Comparison of ENCODE assay signal across 12 cellular contexts in the genomic region with DNA sequence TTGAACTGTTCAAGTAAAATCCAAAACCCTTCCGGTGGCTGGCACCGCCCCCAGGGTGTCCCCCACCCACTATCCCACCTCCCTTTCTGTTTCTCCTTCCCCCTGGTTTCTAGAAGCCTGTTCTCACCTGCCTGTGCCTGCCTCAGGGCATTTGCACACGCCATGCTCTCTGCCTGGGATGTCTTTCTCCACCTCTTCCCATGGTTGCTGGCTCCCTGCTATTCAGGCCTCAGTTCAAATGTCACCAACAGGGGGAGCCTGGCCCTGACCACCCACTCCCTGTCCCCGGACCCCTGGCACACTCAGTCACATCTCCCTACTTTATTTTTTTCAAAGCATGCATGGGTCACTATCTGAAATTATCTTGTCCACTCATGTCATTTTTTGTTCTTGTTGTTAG. TPM values are rescaled to one million over a fixed set of nuclear protein-coding genes. Genes with fewer than 3 reads are reported as not detected.
DNase-seq lines count a peak whose midpoint lies in the region; ATAC-seq and TF ChIP-seq lines count a peak whose summit lies in the region.
"Had no signal": no experiment of that assay in that cellular context is flagged by ENCODE, and none has a peak within 500 bp of the region (broad histone marks: within the 10 kb centered on the region; RNA-seq: fewer than 3 reads in every experiment).

No MANE protein-coding gene starts in this region.

- intact Hi-C loops in natural killer cell (cut with micrococcal nuclease), result no loop called here
- intact Hi-C loops in upper lobe of right lung (cut with DNase I), result no loop called here

- H3K27me3 ChIP-seq in OCI-LY3 (ENCODE audit: low read depth, low read length), result no peaks in the 10 kb centered on the region
- H3K27me3 ChIP-seq in upper lobe of right lung, result no peaks in the 10 kb centered on the region
- H3K27me3 ChIP-seq: upper lobe of left lung had no signal

- H3K4me1 ChIP-seq in OCI-LY3 (ENCODE audit: low read length) (peaks cover 11% of the 10 kb centered on the region), upper lobe of right lung (no peaks in the 10 kb centered on the region)
- H3K4me1 ChIP-seq: psoas muscle, upper lobe of left lung had no signal

- H3K27me3 Mint-ChIP-seq in natural killer cell (ENCODE audit: low read depth in 2 of 2), result no peaks in the 10 kb centered on the region
- no peaks in the 10 kb centered on the region for H3K27me3 Mint-ChIP-seq in natural killer cell treated with Interleukin-12 subunit alpha and Interleukin-12 subunit beta and Interleukin-15 and Interleukin-18, amount 100 ng/mL, for 72 hours

- TF ChIP-seq CTCF in natural killer cell (IDR thresholded peaks at IDR 0.05), result no peak
- TF ChIP-seq CTCF in OCI-LY3 (IDR thresholded peaks at IDR 0.05; ENCODE audit: low read depth, low read length), result peak; percentile 59
- peak; percentile 39 for TF ChIP-seq CTCF in epithelial cell of proximal tubule (conservative IDR thresholded peaks at IDR 0.05; ENCODE audit: low read depth, low read length)
- peak; percentile 18 for TF ChIP-seq CTCF in upper lobe of right lung (IDR thresholded peaks at IDR 0.05)

- no peak overlapping the region for H3K4me3 Mint-ChIP-seq in natural killer cell
- H3K4me3 Mint-ChIP-seq in natural killer cell treated with Interleukin-12 subunit alpha and Interleukin-12 subunit beta and Interleukin-15 and Interleukin-18, amount 100 ng/mL, for 72 hours, result no peak overlapping the region
- H3K4me3 Mint-ChIP-seq: brain had no signal

- no peaks in the 10 kb centered on the region for H3K9me3 Mint-ChIP-seq in natural killer cell
- no peaks in the 10 kb centered on the region for H3K9me3 Mint-ChIP-seq in natural killer cell treated with Interleukin-12 subunit alpha and Interleukin-12 subunit beta and Interleukin-15 and Interleukin-18, amount 100 ng/mL, for 72 hours
- H3K9me3 Mint-ChIP-seq: brain had no signal

- no peaks in the 10 kb centered on the region for H3K36me3 Mint-ChIP-seq in natural killer cell
- H3K36me3 Mint-ChIP-seq in natural killer cell treated with Interleukin-12 subunit alpha and Interleukin-12 subunit beta and Interleukin-15 and Interleukin-18, amount 100 ng/mL, for 72 hours, result no peaks in the 10 kb centered on the region
- H3K36me3 Mint-ChIP-seq: brain had no signal

- H3K4me1 Mint-ChIP-seq in natural killer cell, result peaks cover 16 to 27% of the 10 kb centered on the region in 2 donors
- H3K4me1 Mint-ChIP-seq in natural killer cell treated with Interleukin-12 subunit alpha and Interleukin-12 subunit beta and Interleukin-15 and Interleukin-18, amount 100 ng/mL, for 72 hours (ENCODE audit: low read depth in 2 of 2), result peaks cover 14 to 21% of the 10 kb centered on the region in 2 donors
- H3K4me1 Mint-ChIP-seq: brain had no signal

- no peak overlapping the region for H3K4me2 ChIP-seq in OCI-LY3 (ENCODE audit: low read length)

- H3K27ac ChIP-seq in OCI-LY3 (ENCODE audit: low read length) (no peak overlapping the region), upper lobe of right lung (no peak overlapping the region)
- H3K27ac ChIP-seq: psoas muscle, upper lobe of left lung had no signal

- H3K9ac ChIP-seq in OCI-LY3 (ENCODE audit: low read length), result no peak overlapping the region

- no peak for DNase-seq in natural killer cell
- no peak for DNase-seq in natural killer cell treated with Interleukin-12 subunit alpha and Interleukin-12 subunit beta and Interleukin-15 and Interleukin-18, amount 100 ng/mL, for 72 hours (ENCODE audit: low spot score)
- DNase-seq in epithelial cell of proximal tubule (ENCODE audit: low read depth), result no peak
- DNase-seq in upper lobe of right lung, result no peak
- no peak for DNase-seq in stimulated activated naive CD4-positive, alpha-beta T cell treated with Interleukin-2 at 50 U/mL for 16 hours (lab: John Stamatoyannopoulos, UW)
- DNase-seq: left cardiac atrium, psoas muscle, upper lobe of left lung had no signal

- no peaks in the 10 kb centered on the region for H3K9me3 ChIP-seq in OCI-LY3 (ENCODE audit: insufficient read depth, low read length)
- no peaks in the 10 kb centered on the region for H3K9me3 ChIP-seq in upper lobe of right lung
- H3K9me3 ChIP-seq: psoas muscle, upper lobe of left lung had no signal

- no peaks in the 10 kb centered on the region for H3K36me3 ChIP-seq in OCI-LY3 (replicated peaks; ENCODE audit: low read depth, low read length)
- H3K36me3 ChIP-seq in upper lobe of right lung, result no peaks in the 10 kb centered on the region
- H3K36me3 ChIP-seq: upper lobe of left lung had no signal

- H2AFZ ChIP-seq in OCI-LY3 (ENCODE audit: low read depth, low read length), result no peak overlapping the region

- H3K4me3 ChIP-seq in OCI-LY3 (ENCODE audit: low read length) (no peak overlapping the region), epithelial cell of proximal tubule (ENCODE audit: low read depth, low read length) (no peak overlapping the region), upper lobe of right lung (no peak overlapping the region)
- H3K4me3 ChIP-seq: psoas muscle, upper lobe of left lung had no signal

- H3K79me2 ChIP-seq in OCI-LY3 (ENCODE audit: low read length), result no peaks in the 10 kb centered on the region

- peak overlapping the region; percentile 26 to 33 for H3K27ac Mint-ChIP-seq in natural killer cell
- peak overlapping the region in 1 of 2 donors; percentile 14 for H3K27ac Mint-ChIP-seq in natural killer cell treated with Interleukin-12 subunit alpha and Interleukin-12 subunit beta and Interleukin-15 and Interleukin-18, amount 100 ng/mL, for 72 hours
- H3K27ac Mint-ChIP-seq: brain had no signal

- ATAC-seq in natural killer cell (no peak), upper lobe of right lung (peak; percentile 21), HG03159 (IDR thresholded peaks at IDR 0.05; ENCODE audit: unreplicated experiment) (no peak), GM19452 (IDR thresholded peaks at IDR 0.05; ENCODE audit: unreplicated experiment) (no peak)
- no peak for ATAC-seq in natural killer cell treated with Interleukin-12 subunit alpha and Interleukin-12 subunit beta and Interleukin-15 and Interleukin-18, amount 100 ng/mL, for 72 hours
- ATAC-seq: left cardiac atrium, psoas muscle had no signal

- no peaks in the 10 kb centered on the region for H4K20me1 ChIP-seq in OCI-LY3 (ENCODE audit: insufficient read depth, low read length)

RNA-seq across cellular contexts. Expression of gene EEIG1, which starts 39.9 kb away (rescaled TPM):
- total RNA-seq in natural killer cell (10 to 100 TPM; 10.3 to 36.0 (median 28.2) TPM), epithelial cell of proximal tubule (3.9 and 5.0 TPM in 2 replicates), upper lobe of right lung (44.7 TPM)
- 10 to 100 TPM in 1 of 2 donors, 1 to 10 TPM in 1; 8.2 to 16.4 TPM for total RNA-seq in natural killer cell treated with Interleukin-12 subunit alpha and Interleukin-12 subunit beta and Interleukin-15 and Interleukin-18, amount 100 ng/mL, for 72 hours

RNA-seq across cellular contexts. Expression of gene NAIF1, which starts 46.4 kb away (rescaled TPM):
- 10 to 100 TPM; 11.9 to 12.6 (median 12.1) TPM for total RNA-seq in natural killer cell
- total RNA-seq in natural killer cell treated with Interleukin-12 subunit alpha and Interleukin-12 subunit beta and Interleukin-15 and Interleukin-18, amount 100 ng/mL, for 72 hours, result 10 to 100 TPM; 15.7 to 16.4 TPM
- total RNA-seq in epithelial cell of proximal tubule, result 7.0 and 9.0 TPM in 2 replicates
- 11.8 TPM for total RNA-seq in upper lobe of right lung

RNA-seq across cellular contexts. Expression of gene SLC25A25, which starts 47.3 kb away (rescaled TPM):
- total RNA-seq in natural killer cell, result 10 to 100 TPM; 16.8 to 19.1 (median 18.9) TPM
- total RNA-seq in natural killer cell treated with Interleukin-12 subunit alpha and Interleukin-12 subunit beta and Interleukin-15 and Interleukin-18, amount 100 ng/mL, for 72 hours, result 10 to 100 TPM; 15.0 to 23.2 TPM
- total RNA-seq in epithelial cell of proximal tubule, result 7.3 and 12.2 TPM in 2 replicates
- total RNA-seq in upper lobe of right lung, result 34.7 TPM
